ENCODE assay signal across 15 cellular contexts in the genomic region with DNA sequence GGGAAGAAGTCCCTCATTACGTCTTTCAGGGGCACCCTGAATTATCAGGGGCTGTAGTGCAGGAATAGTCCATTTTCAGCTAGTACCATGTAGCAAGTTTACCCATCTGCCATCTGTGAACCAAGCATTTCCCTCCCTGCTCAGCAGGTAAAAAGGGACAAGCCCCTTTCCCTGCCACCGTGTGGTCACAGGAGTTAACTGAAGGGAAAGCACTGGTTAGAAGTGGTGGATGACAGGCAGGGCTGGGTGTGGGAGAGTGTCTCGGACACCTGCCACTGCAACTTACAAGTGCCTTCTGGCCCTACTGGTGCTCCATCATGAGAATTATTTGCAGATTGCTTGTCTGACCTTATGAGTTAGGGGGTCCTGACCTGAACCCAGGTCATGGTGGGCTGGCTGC. TPM values are rescaled to one million over a fixed set of nuclear protein-coding genes. Genes with fewer than 3 reads are reported as not detected.
DNase-seq lines count a peak whose midpoint lies in the region; ATAC-seq and TF ChIP-seq lines count a peak whose summit lies in the region.
"Had no signal": no experiment of that assay in that cellular context is flagged by ENCODE, and none has a peak within 500 bp of the region (broad histone marks: within the 10 kb centered on the region; RNA-seq: fewer than 3 reads in every experiment).

No MANE protein-coding gene starts in this region.

- H3K36me3 Mint-ChIP-seq in type B pancreatic cell = no peaks in the 10 kb centered on the region
- H3K36me3 Mint-ChIP-seq: mesothelial cell of epicardium had no signal

- TF ChIP-seq CTCF in astrocyte of the cerebellum (IDR thresholded peaks at IDR 0.05; ENCODE audit: low read depth, low read length, missing control alignments) (peak; percentile 4), type B pancreatic cell (conservative IDR thresholded peaks at IDR 0.05) (peak; percentile 37), tibial artery (IDR thresholded peaks at IDR 0.05) (no peak)

- peaks cover 10% of the 10 kb centered on the region for H3K4me1 Mint-ChIP-seq in type B pancreatic cell (ENCODE audit: unreplicated experiment)

- no peaks in the 10 kb centered on the region for H3K36me3 ChIP-seq in tibial artery
- H3K36me3 ChIP-seq: upper lobe of left lung had no signal

- no peaks in the 10 kb centered on the region for H3K27me3 Mint-ChIP-seq in type B pancreatic cell

- no peak overlapping the region for H3K4me3 Mint-ChIP-seq in type B pancreatic cell
- H3K4me3 Mint-ChIP-seq: activated T-cell treated with anti-CD3 and anti-CD28 coated beads, Interleukin-2, amount 50 U/mL, for 4 hours; mesothelial cell of epicardium had no signal

- intact Hi-C loops in tibial artery (cut with DNase I; ENCODE audit: low total_unique reads) = no loop called here

- DNase-seq in NCI-H2171 treated with DMSO at 0.1 percent for 48 hours (lab: John Stamatoyannopoulos, UW) = peak; percentile 7
- no peak for DNase-seq in NCI-H2171 (lab: John Stamatoyannopoulos, UW)
- DNase-seq in NCI-H345 (lab: John Stamatoyannopoulos, UW) = peak; percentile 66
- DNase-seq in astrocyte of the cerebellum (ENCODE audit: low read depth) = no peak
- no peak for DNase-seq in type B pancreatic cell (ENCODE audit: extremely low spot score, unreplicated experiment)
- no peak for DNase-seq in tibial artery
- DNase-seq in retina = no peak
- DNase-seq: activated CD4-positive, alpha-beta T cell treated with anti-CD3 and anti-CD28 coated beads for 1 hour; activated T-cell treated with anti-CD3 and anti-CD28 coated beads, Interleukin-2, amount 50 U/mL, for 4 hours; upper lobe of left lung had no signal

- no peaks in the 10 kb centered on the region for H3K9me3 ChIP-seq in tibial artery
- H3K9me3 ChIP-seq: upper lobe of left lung had no signal

- no peak overlapping the region for H3K27ac ChIP-seq in tibial artery
- H3K27ac ChIP-seq: HL-60, parathyroid adenoma, upper lobe of left lung had no signal

- no peak overlapping the region for H3K27ac Mint-ChIP-seq in type B pancreatic cell
- H3K27ac Mint-ChIP-seq: mesothelial cell of epicardium had no signal

- H3K27me3 ChIP-seq in tibial artery = peaks cover 0 to 18% of the 10 kb centered on the region in 2 donors
- H3K27me3 ChIP-seq: upper lobe of left lung had no signal

- H3K9me3 Mint-ChIP-seq in type B pancreatic cell = no peaks in the 10 kb centered on the region
- H3K9me3 Mint-ChIP-seq: activated T-cell treated with anti-CD3 and anti-CD28 coated beads, Interleukin-2, amount 50 U/mL, for 4 hours had no signal

- ATAC-seq in HG03521 (IDR thresholded peaks at IDR 0.05; ENCODE audit: unreplicated experiment) = no peak
- ATAC-seq: activated T-cell treated with anti-CD3 and anti-CD28 coated beads, Interleukin-2, amount 50 U/mL, for 4 hours had no signal

- no peaks in the 10 kb centered on the region for H3K4me1 ChIP-seq in tibial artery
- H3K4me1 ChIP-seq: parathyroid adenoma, upper lobe of left lung had no signal

- H3K4me3 ChIP-seq in astrocyte of the cerebellum (ENCODE audit: low read depth, low read length) (no peak overlapping the region), tibial artery (no peak overlapping the region)
- H3K4me3 ChIP-seq: upper lobe of left lung had no signal

- in situ Hi-C loops in astrocyte of the cerebellum (cut with HindIII; ENCODE audit: low sequenced_read_pairs) = no loop called here

RNA-seq across cellular contexts. Expression of a gene that starts 32.0 kb away (rescaled TPM):
- 1.5 TPM in 2 replicates for total RNA-seq in type B pancreatic cell (ENCODE audit: low replicate concordance)
- total RNA-seq: activated T-cell treated with anti-CD3 and anti-CD28 coated beads, Interleukin-2, amount 50 U/mL, for 4 hours; MCF 10A; upper lobe of left lung had no signal

Comparison
In these comparisons a context has a peak if more than half of its experiments do, and no peak if none do; other contexts are left out.
1. DNase-seq: peak in NCI-H2171 treated with DMSO at 0.1 percent for 48 hours (single experiment) and NCI-H345 (single experiment); none in NCI-H2171 (single experiment), astrocyte of the cerebellum (single experiment), type B pancreatic cell (single experiment), tibial artery (0 of 2) and retina (single experiment).
2. CTCF ChIP-seq: peak in astrocyte of the cerebellum (single experiment) and type B pancreatic cell (single experiment); none in tibial artery (0 of 2).